Comparison of ENCODE assay signal across 19 cellular contexts in the genomic region with DNA sequence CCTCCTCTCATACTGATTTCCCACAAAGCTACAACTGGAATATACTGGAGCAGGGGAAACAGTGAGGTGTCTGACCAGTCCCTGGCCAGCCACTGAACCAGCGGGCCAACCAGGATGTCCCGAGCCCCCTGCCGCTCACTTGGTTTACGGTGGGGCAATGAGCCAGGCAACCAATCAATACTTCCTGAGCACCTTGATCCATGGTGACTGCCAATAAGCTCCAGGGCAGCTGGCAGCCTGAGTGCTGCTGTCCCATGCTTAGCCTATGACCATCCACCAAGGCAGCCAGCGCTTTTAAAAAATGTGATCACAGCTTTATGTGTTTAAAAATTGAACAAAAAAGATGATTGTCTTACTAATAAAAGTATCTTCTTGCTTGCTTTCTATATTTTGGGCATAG. TPM values are rescaled to one million over a fixed set of nuclear protein-coding genes. Genes with fewer than 3 reads are reported as not detected.
"Had no signal": no experiment of that assay in that cellular context is flagged by ENCODE, and none has a peak within 500 bp of the region (broad histone marks: within the 10 kb centered on the region; RNA-seq: fewer than 3 reads in every experiment).

No MANE protein-coding gene starts in this region.

- DNase-seq: KBM-7, MV-4-11, NCI-H1048, NCI-H1436, NCI-H187, NCI-H2029, NCI-H2081 treated with DMSO at 0.1 percent for 48 hours, NCI-H2171, NCI-H226, NCI-H446, NCI-H510A treated with DMSO at 0.1 percent for 48 hours, NCI-H526, NCI-H82, Right ventricle myocardium superior, RPMI8226, SIG-M5 had no signal

RNA-seq across cellular contexts. Expression of gene SCN10A, which starts 4.2 kb away (rescaled TPM):
- total RNA-seq: LHCN-M2, MCF 10A, SJSA1 had no signal
